23 cellular contexts compared by ENCODE assay signal in genomic region chr17:37137070-37137610, GRCh38.
"Had no signal": no experiment of that assay in that cellular context is flagged by ENCODE, and none has a peak within 500 bp of the region (broad histone marks: within the 10 kb centered on the region; RNA-seq: fewer than 3 reads in every experiment).

No MANE protein-coding gene starts in this region.

- H3K4me1 ChIP-seq: esophagus muscularis mucosa, left lung, prostate gland, right atrium auricular region, tibial artery had no signal

- H3K27me3 Mint-ChIP-seq: dendritic cell treated with granulocyte-macrophage colony-stimulating factor and Interleukin-4, amounts not matched to agents 40 ng/mL and 50 ng/mL, for 4 days had no signal

- H3K27ac Mint-ChIP-seq: dendritic cell treated with granulocyte-macrophage colony-stimulating factor and Interleukin-4, amounts not matched to agents 40 ng/mL and 50 ng/mL, for 4 days; nephron had no signal

- H3K9me3 Mint-ChIP-seq: activated T-cell treated with anti-CD3 and anti-CD28 coated beads, Interleukin-2, amount 50 U/mL, for 4 hours; dendritic cell treated with granulocyte-macrophage colony-stimulating factor and Interleukin-4, amounts not matched to agents 40 ng/mL and 50 ng/mL, for 4 days; nephron had no signal

- H3K4me3 Mint-ChIP-seq: activated T-cell treated with anti-CD3 and anti-CD28 coated beads, Interleukin-2, amount 50 U/mL, for 4 hours; dendritic cell treated with granulocyte-macrophage colony-stimulating factor and Interleukin-4, amounts not matched to agents 40 ng/mL and 50 ng/mL, for 4 days; nephron had no signal

- H3K4me3 ChIP-seq: esophagus muscularis mucosa, left lung, prostate gland, right atrium auricular region, tibial artery had no signal

- H3K27me3 ChIP-seq: brain microvascular endothelial cell, esophagus muscularis mucosa, left lung, right atrium auricular region, tibial artery had no signal

- H3K27ac ChIP-seq: brain microvascular endothelial cell, esophagus muscularis mucosa, left lung, prostate gland, right atrium auricular region, tibial artery had no signal

- H3K36me3 ChIP-seq: prostate gland, right atrium auricular region had no signal

- DNase-seq: activated CD4-positive, alpha-beta T cell treated with anti-CD3 and anti-CD28 coated beads, Interleukin-2, amount 50 U/mL, for 1 hour; activated CD8-positive, alpha-beta memory T cell treated with anti-CD3 and anti-CD28 coated beads, Interleukin-2, amount 50 U/mL, for 4 hours; activated naive CD4-positive, alpha-beta T cell treated with anti-CD3 and anti-CD28 coated beads, Interleukin-2, amount 50 U/mL, for 16 hours; activated T-cell treated with anti-CD3 and anti-CD28 coated beads, Interleukin-2, amount 50 U/mL, for 4 hours; aorta; brain microvascular endothelial cell; effector CD8-positive, alpha-beta T cell; glutamatergic neuron; hippocampal formation; left lung; midbrain; occipital lobe; stimulated activated CD4-positive, alpha-beta T cell treated with anti-CD3 and anti-CD28 coated beads, Interleukin-2, amount 100 ng/mL, for 24 hours; stimulated activated naive CD8-positive, alpha-beta T cell treated with anti-CD3 and anti-CD28 coated beads, Interleukin-15, Interleukin-2, amounts not matched to agents 100 U/mL and 50 U/mL, for 24 hours; substantia nigra; T-helper 1 cell; T1000; tibial artery had no signal

- H3K9me3 ChIP-seq: esophagus muscularis mucosa, left lung, prostate gland, right atrium auricular region, tibial artery had no signal
